In genomic region chr12:13097526-13097925, GRCh38 we compare ENCODE assay signal across 1 cellular context.
TF ChIP-seq lines count a peak whose summit lies in the region.

No MANE protein-coding gene starts in this region.

TF ChIP-seq in GM12878, 131 proteins besides CTCF, POLR2A, EP300 and RAD21:
- no peak for TF ChIP-seq ZBTB11 (CRISPR knock-in tag; IDR thresholded peaks at IDR 0.05)
- TF ChIP-seq ZBED1 (IDR thresholded peaks at IDR 0.05; ENCODE audit: borderline replicate concordance) = no peak
- TF ChIP-seq KDM1A (IDR thresholded peaks at IDR 0.05; ENCODE audit: borderline replicate concordance) = no peak
- TF ChIP-seq CUX1 (IDR thresholded peaks at IDR 0.05; ENCODE audit: insufficient replicate concordance, low read depth, low read length) = no peak
- no peak for TF ChIP-seq TCF12 (IDR thresholded peaks at IDR 0.05; ENCODE audit: low read depth, low read length)
- no peak for TF ChIP-seq RB1 (IDR thresholded peaks at IDR 0.05; ENCODE audit: borderline replicate concordance)
- TF ChIP-seq GATAD2B (conservative IDR thresholded peaks at IDR 0.05; ENCODE audit: low read depth) = no peak
- TF ChIP-seq NFYA (IDR thresholded peaks at IDR 0.05; ENCODE audit: borderline replicate concordance, low read depth, low read length) = no peak
- no peak for TF ChIP-seq MYC (IDR thresholded peaks at IDR 0.05; ENCODE audit: insufficient read depth, insufficient read length, insufficient replicate concordance, low read length, severe bottlenecking)
- TF ChIP-seq CBX3 (IDR thresholded peaks at IDR 0.05; ENCODE audit: borderline replicate concordance, low read depth) = no peak
- no peak for TF ChIP-seq RCOR1 (conservative IDR thresholded peaks at IDR 0.05; ENCODE audit: low read depth, low read length)
- no peak for TF ChIP-seq ASH2L (IDR thresholded peaks at IDR 0.05; ENCODE audit: borderline replicate concordance, low read depth)
- TF ChIP-seq FOXM1 (IDR thresholded peaks at IDR 0.05; ENCODE audit: low read depth, low read length) = no peak
- TF ChIP-seq ATF3 (IDR thresholded peaks at IDR 0.05; ENCODE audit: borderline replicate concordance, extremely low read depth, low read depth, low read length) = no peak
- no peak for TF ChIP-seq NRF1 (conservative IDR thresholded peaks at IDR 0.05; ENCODE audit: low read depth, low read length)
- TF ChIP-seq E4F1 (IDR thresholded peaks at IDR 0.05; ENCODE audit: borderline replicate concordance, partially characterized antibody) = no peak
- no peak for TF ChIP-seq ZBTB4 (CRISPR knock-in tag; IDR thresholded peaks at IDR 0.05)
- TF ChIP-seq ATF7 (IDR thresholded peaks at IDR 0.05; ENCODE audit: low read depth) = no peak
